8 cellular contexts compared by ENCODE assay signal in genomic region chr13:30143671-30144400, GRCh38.
DNase-seq lines count a peak whose midpoint lies in the region; ATAC-seq, FAIRE-seq and TF ChIP-seq lines count a peak whose summit lies in the region.
"Had no signal": no experiment of that assay in that cellular context is flagged by ENCODE, and none has a peak within 500 bp of the region (broad histone marks: within the 10 kb centered on the region; RNA-seq: fewer than 3 reads in every experiment).

No MANE protein-coding gene starts in this region.

- no peak overlapping the region for H3K4me3 ChIP-seq in smooth muscle cell
- H3K4me3 ChIP-seq in MG63 = no peak overlapping the region

- FAIRE-seq in GM12892 (lab: Jason Lieb, UNC) = peak; percentile 74

- peak overlapping the region; percentile 70 to 90 for H3K27ac Mint-ChIP-seq in T-cell

- TF ChIP-seq POLR2A in GM12892 (IDR thresholded peaks at IDR 0.05; ENCODE audit: low read depth, low read length) = no peak

- ATAC-seq in T-cell (replicated peaks in 1 of 4) (no peak), esophagus mucosa (peak; percentile 35), HG03108 (IDR thresholded peaks at IDR 0.05; ENCODE audit: unreplicated experiment) (no peak), HG03139 (IDR thresholded peaks at IDR 0.05; ENCODE audit: unreplicated experiment) (no peak)

- DNase-seq in GM12892 (ENCODE audit: insufficient read length) (no peak), T-cell (no peak), smooth muscle cell (lab: John Stamatoyannopoulos, UW; ENCODE audit: unreplicated experiment) (no peak), MG63 (no peak)
- DNase-seq: activated gamma-delta T cell treated with Interleukin-2 at 50 U/mL for 16 hours had no signal

- peaks cover 3% of the 10 kb centered on the region for H3K36me3 Mint-ChIP-seq in T-cell

- POLR2A ChIA-PET in T-cell (lab: Charles Lee) = no interaction called here

- H2AFZ ChIP-seq in smooth muscle cell (ENCODE audit: low read depth) = no peak overlapping the region

- H3K4me1 ChIP-seq in smooth muscle cell (ENCODE audit: low read depth) = no peaks in the 10 kb centered on the region

- H3K27ac ChIP-seq in smooth muscle cell (ENCODE audit: low read depth) = peak overlapping the region; percentile 97

- H3K9me3 ChIP-seq in smooth muscle cell (replicated peaks; ENCODE audit: low read depth) = no peaks in the 10 kb centered on the region
- H3K9me3 ChIP-seq in MG63 = no peaks in the 10 kb centered on the region

- TF ChIP-seq CTCF in smooth muscle cell (IDR thresholded peaks at IDR 0.05; ENCODE audit: borderline replicate concordance, insufficient read depth, poor library complexity, severe bottlenecking) = no peak

- H3K4me2 ChIP-seq in smooth muscle cell = peak overlapping the region; percentile 76

- peak overlapping the region; percentile 87 for H3K9ac ChIP-seq in smooth muscle cell (ENCODE audit: low read depth)

- H3K36me3 ChIP-seq in smooth muscle cell (ENCODE audit: low read depth) = no peaks in the 10 kb centered on the region
- no peaks in the 10 kb centered on the region for H3K36me3 ChIP-seq in MG63

- H3K27me3 ChIP-seq in smooth muscle cell (ENCODE audit: low read depth) (no peaks in the 10 kb centered on the region), MG63 (no peaks in the 10 kb centered on the region)

- CTCF ChIA-PET in T-cell (lab: Charles Lee) = interaction anchor here (2.5 to 3.5 kb wide), 3 partner anchors 11 to 14 kb away, joined by 6 to 20 read pairs (median 13); no protein-coding TSS in a partner anchor

- H3K79me2 ChIP-seq in smooth muscle cell (ENCODE audit: low read depth) = no peaks in the 10 kb centered on the region

- H3K4me1 Mint-ChIP-seq in T-cell = peaks cover 69 to 85% (median 70%) of the 10 kb centered on the region in 3 donors

- no peaks in the 10 kb centered on the region for H4K20me1 ChIP-seq in smooth muscle cell (ENCODE audit: low read depth)

- peak overlapping the region in 1 of 3 donors; percentile 47 for H3K4me3 Mint-ChIP-seq in T-cell

- H3K27me3 Mint-ChIP-seq in T-cell = no peaks in the 10 kb centered on the region

- peaks cover 4 to 11% (median 8%) of the 10 kb centered on the region in 3 donors for H3K9me3 Mint-ChIP-seq in T-cell

- WGBS in smooth muscle cell (ENCODE audit: low lambda C conversion rate) = 49% methylated on average over 5 of the region's 5 CpGs

- peaks cover 5% of the 10 kb centered on the region for H3F3A ChIP-seq in smooth muscle cell (ENCODE audit: low read depth)
